9 cellular contexts compared by ENCODE assay signal in the genomic region with DNA sequence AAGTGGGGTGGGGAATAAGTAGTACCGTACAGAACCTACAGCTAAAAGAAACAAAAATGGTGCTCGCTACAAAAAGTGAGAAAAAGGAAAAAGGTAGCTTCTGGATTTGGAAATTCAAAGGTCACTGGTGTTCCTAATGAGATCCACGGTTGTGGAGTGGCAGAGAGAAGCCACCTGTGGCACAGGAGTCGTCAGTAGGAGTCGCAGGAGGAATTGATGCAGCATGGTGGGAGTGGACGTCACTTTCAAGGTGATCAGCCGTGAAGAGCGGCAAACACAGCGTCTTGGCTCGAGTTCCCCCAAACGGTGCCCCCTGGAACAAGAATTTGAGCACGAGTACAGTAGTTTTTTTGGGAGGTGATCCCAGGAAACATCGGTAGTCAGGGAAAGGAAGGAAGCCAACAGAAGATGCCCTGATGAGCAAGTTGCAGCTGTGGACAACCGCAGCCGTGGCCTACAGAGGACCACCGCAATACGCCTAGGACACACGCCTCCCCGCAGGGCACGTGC. TPM values are rescaled to one million over a fixed set of nuclear protein-coding genes. Genes with fewer than 3 reads are reported as not detected.
DNase-seq lines count a peak whose midpoint lies in the region.
"Had no signal": no experiment of that assay in that cellular context is flagged by ENCODE, and none has a peak within 500 bp of the region (broad histone marks: within the 10 kb centered on the region; RNA-seq: fewer than 3 reads in every experiment).

No MANE protein-coding gene starts in this region.

- intact Hi-C loops in activated T-helper 1 cell treated with anti-CD3 and anti-CD28 coated beads, Interleukin-12 subunit alpha, Interleukin-12 subunit beta, Interleukin-2, Interleukin-4 antibody, amounts not matched to agents 30 ng/mL and 10 ng/mL and 1 ng/mL, durations not matched to agents 14 hours and 24 hours and 36 hours (cut with micrococcal nuclease) = loop anchor here (1.0 to 5.0 kb wide), 10 partner anchors 62 to 426 kb away; a partner anchor contains a TSS

- H3K4me1 ChIP-seq in BLaER1 (peaks cover 24% of the 10 kb centered on the region), HUES64 (ENCODE audit: insufficient read depth, low read length) (peaks cover 4% of the 10 kb centered on the region; the same call in 1 of the 2 replicates), iPS-18a (ENCODE audit: control insufficient read depth, low read depth, low read length) (peaks cover 8% of the 10 kb centered on the region)

- H3K9ac ChIP-seq in BLaER1 (peak overlapping the region; percentile 92), HUES64 (ENCODE audit: low read depth, low read length) (no peak overlapping the region), iPS-18a (ENCODE audit: low read length) (peak overlapping the region; percentile 77)

- H3K9me3 ChIP-seq in BLaER1 = no peaks in the 10 kb centered on the region
- no peaks in the 10 kb centered on the region for H3K9me3 ChIP-seq in HUES64 (ENCODE audit: insufficient read depth, low read depth, low read length)
- H3K9me3 ChIP-seq in iPS-18a (ENCODE audit: control insufficient read depth, low read depth, low read length) = no peaks in the 10 kb centered on the region
- H3K9me3 ChIP-seq: mucosa of descending colon had no signal

- H3K27me3 Mint-ChIP-seq in activated T-helper 1 cell treated with anti-CD3 and anti-CD28 coated beads, Interleukin-12 subunit alpha, Interleukin-12 subunit beta, Interleukin-2, Interleukin-4 antibody, amounts not matched to agents 30 ng/mL and 10 ng/mL and 1 ng/mL, durations not matched to agents 14 hours and 24 hours and 36 hours (ENCODE audit: insufficient read depth) = peaks cover 4% of the 10 kb centered on the region

- 39% methylated on average over 20 of the region's 20 CpGs for WGBS in HUES64

- no peaks in the 10 kb centered on the region for H3K9me3 Mint-ChIP-seq in activated T-helper 1 cell treated with anti-CD3 and anti-CD28 coated beads, Interleukin-12 subunit alpha, Interleukin-12 subunit beta, Interleukin-2, Interleukin-4 antibody, amounts not matched to agents 30 ng/mL and 10 ng/mL and 1 ng/mL, durations not matched to agents 14 hours and 24 hours and 36 hours

- H3K27me3 ChIP-seq in BLaER1 = no peaks in the 10 kb centered on the region
- peaks cover 5% of the 10 kb centered on the region for H3K27me3 ChIP-seq in HUES64 (ENCODE audit: insufficient read depth, low read length)
- H3K27me3 ChIP-seq in iPS-18a (ENCODE audit: control insufficient read depth, insufficient read depth, low read length) = peaks cover 23% of the 10 kb centered on the region

- H3K36me3 Mint-ChIP-seq in activated T-helper 1 cell treated with anti-CD3 and anti-CD28 coated beads, Interleukin-12 subunit alpha, Interleukin-12 subunit beta, Interleukin-2, Interleukin-4 antibody, amounts not matched to agents 30 ng/mL and 10 ng/mL and 1 ng/mL, durations not matched to agents 14 hours and 24 hours and 36 hours (ENCODE audit: low read depth) = peaks cover 14% of the 10 kb centered on the region

- peak overlapping the region; percentile 68 for H3K27ac Mint-ChIP-seq in activated T-helper 1 cell treated with anti-CD3 and anti-CD28 coated beads, Interleukin-12 subunit alpha, Interleukin-12 subunit beta, Interleukin-2, Interleukin-4 antibody, amounts not matched to agents 30 ng/mL and 10 ng/mL and 1 ng/mL, durations not matched to agents 14 hours and 24 hours and 36 hours

- H3K4me3 ChIP-seq in BLaER1 (peak overlapping the region; percentile 97), HUES64 (ENCODE audit: low read length) (peak overlapping the region; percentile 94), iPS-18a (ENCODE audit: low read length) (peak overlapping the region; percentile 91)

- H3K36me3 ChIP-seq in BLaER1 = peaks cover 7% of the 10 kb centered on the region
- H3K36me3 ChIP-seq in HUES64 (ENCODE audit: insufficient read depth, low read length) = peaks cover 5% of the 10 kb centered on the region; the same call in 1 of the 2 replicates
- no peaks in the 10 kb centered on the region for H3K36me3 ChIP-seq in iPS-18a (ENCODE audit: control insufficient read depth, low read depth, low read length)

- H3K27ac ChIP-seq in BLaER1 (peak overlapping the region; percentile 74), HUES64 (ENCODE audit: low read depth, low read length) (no peak overlapping the region), iPS-18a (ENCODE audit: low read length) (no peak overlapping the region)

- 0 out of 2 replicates have a peak, but pooled peaks cover 19% of the 10 kb centered on the region for H4K20me1 ChIP-seq in BLaER1

- H3K4me2 ChIP-seq in BLaER1 = peak overlapping the region; percentile 95

- peaks cover 36% of the 10 kb centered on the region for H3K4me1 Mint-ChIP-seq in activated T-helper 1 cell treated with anti-CD3 and anti-CD28 coated beads, Interleukin-12 subunit alpha, Interleukin-12 subunit beta, Interleukin-2, Interleukin-4 antibody, amounts not matched to agents 30 ng/mL and 10 ng/mL and 1 ng/mL, durations not matched to agents 14 hours and 24 hours and 36 hours (ENCODE audit: low read depth)

- DNase-seq in activated T-helper 1 cell treated with anti-CD3 and anti-CD28 coated beads, Interleukin-12 subunit alpha, Interleukin-12 subunit beta, Interleukin-2, Interleukin-4 antibody, amounts not matched to agents 30 ng/mL and 10 ng/mL and 1 ng/mL, durations not matched to agents 14 hours and 24 hours and 36 hours (ENCODE audit: low spot score) = peak; percentile 8
- DNase-seq in stimulated activated CD4-positive, alpha-beta T cell treated with anti-CD3 and anti-CD28 coated beads, TNF-alpha, amount 100 ng/mL, for 4 hours (ENCODE audit: low read depth in 3 of 3) = peak in 2 of 3 experiments; percentile 3 to 7
- DNase-seq in NCI-H345 treated with DMSO at 0.1 percent for 48 hours (lab: John Stamatoyannopoulos, UW; ENCODE audit: unreplicated experiment) = no peak
- no peak for DNase-seq in NOMO-1 (lab: John Stamatoyannopoulos, UW; ENCODE audit: unreplicated experiment in 2 of 2)
- DNase-seq in hippocampal formation (lab: John Stamatoyannopoulos, UW) = no peak

- H3K4me3 Mint-ChIP-seq in activated T-helper 1 cell treated with anti-CD3 and anti-CD28 coated beads, Interleukin-12 subunit alpha, Interleukin-12 subunit beta, Interleukin-2, Interleukin-4 antibody, amounts not matched to agents 30 ng/mL and 10 ng/mL and 1 ng/mL, durations not matched to agents 14 hours and 24 hours and 36 hours = peak overlapping the region; percentile 87

RNA-seq across cellular contexts. Expression of a gene that starts 1.4 kb away (rescaled TPM):
- polyA plus RNA-seq in HUES64 (2013, experiment 1 of 2) = 39.1 TPM
- 41.4 TPM for polyA plus RNA-seq in HUES64 (2013, experiment 2 of 2)
- total RNA-seq in activated T-helper 1 cell treated with anti-CD3 and anti-CD28 coated beads, Interleukin-12 subunit alpha, Interleukin-12 subunit beta, Interleukin-2, Interleukin-4 antibody, amounts not matched to agents 30 ng/mL and 10 ng/mL and 1 ng/mL, durations not matched to agents 14 hours and 24 hours and 36 hours = 45.2 and 49.0 TPM in 2 replicates

RNA-seq across cellular contexts. Expression of a gene that starts 47.1 kb away (rescaled TPM):
- polyA plus RNA-seq in HUES64 (2013, experiment 1 of 2) = 5.1 TPM
- polyA plus RNA-seq in HUES64 (2013, experiment 2 of 2) = 5.1 TPM
- 15.8 and 16.5 TPM in 2 replicates for total RNA-seq in activated T-helper 1 cell treated with anti-CD3 and anti-CD28 coated beads, Interleukin-12 subunit alpha, Interleukin-12 subunit beta, Interleukin-2, Interleukin-4 antibody, amounts not matched to agents 30 ng/mL and 10 ng/mL and 1 ng/mL, durations not matched to agents 14 hours and 24 hours and 36 hours

Comparison
In these comparisons a context has a peak if more than half of its experiments do, and no peak if none do; other contexts are left out.
1. DNase-seq: peak in activated T-helper 1 cell treated with anti-CD3 and anti-CD28 coated beads, Interleukin-12 subunit alpha, Interleukin-12 subunit beta, Interleukin-2, Interleukin-4 antibody, amounts not matched to agents 30 ng/mL and 10 ng/mL and 1 ng/mL, durations not matched to agents 14 hours and 24 hours and 36 hours (single experiment) and stimulated activated CD4-positive, alpha-beta T cell treated with anti-CD3 and anti-CD28 coated beads, TNF-alpha, amount 100 ng/mL, for 4 hours (2 of 3); none in NCI-H345 treated with DMSO at 0.1 percent for 48 hours (single experiment), NOMO-1 (0 of 2) and hippocampal formation (0 of 2).
2. Peak in every context shown above with its lines, with median percentiles within 50 percentile points of each other: H3K4me3 ChIP-seq.